ENCODE assay signal across 1 cellular context in the genomic region with DNA sequence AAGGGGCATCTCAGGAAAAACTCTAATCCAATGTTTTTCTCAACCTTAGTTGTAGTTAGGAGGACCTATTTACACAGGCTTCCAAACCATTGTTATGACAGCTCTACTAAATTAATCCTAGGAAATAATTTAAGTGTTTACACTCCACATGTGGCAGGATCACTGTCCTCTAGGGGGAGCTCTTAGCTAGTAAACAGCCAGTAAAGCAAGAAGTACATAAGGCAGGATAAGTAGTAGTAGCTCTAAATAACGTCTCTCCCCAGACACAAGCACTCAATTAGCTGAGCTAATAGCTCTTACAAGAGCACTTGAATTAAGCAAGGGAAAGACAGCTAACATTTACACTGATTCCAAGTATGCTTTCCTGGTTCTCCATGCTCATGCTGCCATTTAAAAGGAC.
TF ChIP-seq lines count a peak whose summit lies in the region.

No MANE protein-coding gene starts in this region.

TF ChIP-seq in GM23338, 12 proteins besides CTCF, POLR2A, EP300 and RAD21 (continued from another document):
- TF ChIP-seq, protein P1, sequence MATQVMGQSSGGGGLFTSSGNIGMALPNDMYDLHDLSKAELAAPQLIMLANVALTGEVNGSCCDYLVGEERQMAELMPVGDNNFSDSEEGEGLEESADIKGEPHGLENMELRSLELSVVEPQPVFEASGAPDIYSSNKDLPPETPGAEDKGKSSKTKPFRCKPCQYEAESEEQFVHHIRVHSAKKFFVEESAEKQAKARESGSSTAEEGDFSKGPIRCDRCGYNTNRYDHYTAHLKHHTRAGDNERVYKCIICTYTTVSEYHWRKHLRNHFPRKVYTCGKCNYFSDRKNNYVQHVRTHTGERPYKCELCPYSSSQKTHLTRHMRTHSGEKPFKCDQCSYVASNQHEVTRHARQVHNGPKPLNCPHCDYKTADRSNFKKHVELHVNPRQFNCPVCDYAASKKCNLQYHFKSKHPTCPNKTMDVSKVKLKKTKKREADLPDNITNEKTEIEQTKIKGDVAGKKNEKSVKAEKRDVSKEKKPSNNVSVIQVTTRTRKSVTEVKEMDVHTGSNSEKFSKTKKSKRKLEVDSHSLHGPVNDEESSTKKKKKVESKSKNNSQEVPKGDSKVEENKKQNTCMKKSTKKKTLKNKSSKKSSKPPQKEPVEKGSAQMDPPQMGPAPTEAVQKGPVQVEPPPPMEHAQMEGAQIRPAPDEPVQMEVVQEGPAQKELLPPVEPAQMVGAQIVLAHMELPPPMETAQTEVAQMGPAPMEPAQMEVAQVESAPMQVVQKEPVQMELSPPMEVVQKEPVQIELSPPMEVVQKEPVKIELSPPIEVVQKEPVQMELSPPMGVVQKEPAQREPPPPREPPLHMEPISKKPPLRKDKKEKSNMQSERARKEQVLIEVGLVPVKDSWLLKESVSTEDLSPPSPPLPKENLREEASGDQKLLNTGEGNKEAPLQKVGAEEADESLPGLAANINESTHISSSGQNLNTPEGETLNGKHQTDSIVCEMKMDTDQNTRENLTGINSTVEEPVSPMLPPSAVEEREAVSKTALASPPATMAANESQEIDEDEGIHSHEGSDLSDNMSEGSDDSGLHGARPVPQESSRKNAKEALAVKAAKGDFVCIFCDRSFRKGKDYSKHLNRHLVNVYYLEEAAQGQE (IDR thresholded peaks at IDR 0.05; ENCODE audit: unreplicated experiment), result no peak
- no peak for TF ChIP-seq JUNB (IDR thresholded peaks at IDR 0.05; ENCODE audit: unreplicated experiment)
